ENCODE assay signal across 12 cellular contexts in the genomic region with DNA sequence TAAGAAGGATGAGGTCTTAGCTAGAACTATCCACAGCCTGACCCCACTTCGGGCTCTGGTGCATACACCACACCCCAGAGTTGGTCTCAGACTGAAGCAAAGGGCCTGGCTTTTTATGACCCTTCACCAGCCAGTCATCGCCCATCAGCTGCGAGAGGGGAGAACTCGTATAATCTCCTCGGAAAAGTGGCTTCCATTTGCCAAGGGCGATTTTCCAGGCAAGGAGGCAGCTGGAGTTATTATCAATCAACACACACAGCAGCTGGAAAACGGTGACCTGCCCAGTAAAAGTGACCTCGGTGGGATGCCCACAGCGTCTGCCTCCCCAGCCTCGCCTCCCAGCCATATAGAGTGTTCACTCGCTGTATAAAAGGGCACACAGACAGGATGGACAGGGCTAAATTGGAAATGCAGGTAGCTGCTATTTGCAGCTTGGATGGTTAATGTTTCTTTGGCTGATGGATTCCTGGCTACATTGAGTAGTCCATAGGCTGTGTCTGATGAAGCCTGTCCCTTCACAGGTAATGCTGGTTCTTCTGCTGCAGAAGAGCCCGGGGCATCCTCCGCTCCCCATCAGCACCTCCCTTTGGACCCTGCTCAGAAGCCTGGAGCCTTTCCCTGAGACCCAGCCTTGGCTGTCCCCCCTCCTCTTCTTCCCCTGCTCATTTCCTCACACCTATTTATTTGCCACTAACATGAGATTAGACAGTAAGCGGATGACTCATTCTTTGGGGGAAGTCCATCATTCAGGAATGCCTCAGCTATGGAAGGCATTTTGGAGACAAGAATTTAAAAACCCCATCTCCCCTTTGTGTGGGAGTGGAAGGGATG. TPM values are rescaled to one million over a fixed set of nuclear protein-coding genes. Genes with fewer than 3 reads are reported as not detected.
DNase-seq lines count a peak whose midpoint lies in the region; TF ChIP-seq lines count a peak whose summit lies in the region.
"Had no signal": no experiment of that assay in that cellular context is flagged by ENCODE, and none has a peak within 500 bp of the region (broad histone marks: within the 10 kb centered on the region; RNA-seq: fewer than 3 reads in every experiment).

No MANE protein-coding gene starts in this region.

- no peaks in the 10 kb centered on the region for H3K9me3 ChIP-seq in breast epithelium
- no peaks in the 10 kb centered on the region for H3K9me3 ChIP-seq in adipocyte (ENCODE audit: control insufficient read depth, low read length)

- no peak overlapping the region for H3K27ac Mint-ChIP-seq in MCF 10A (ENCODE audit: low read depth, unreplicated experiment)
- peak overlapping the region; percentile 18 for H3K27ac Mint-ChIP-seq in type B pancreatic cell
- H3K27ac Mint-ChIP-seq: immature natural killer cell had no signal

- no peaks in the 10 kb centered on the region for H3K36me3 Mint-ChIP-seq in MCF 10A (ENCODE audit: insufficient read depth, unreplicated experiment)
- peaks cover 14% of the 10 kb centered on the region for H3K36me3 Mint-ChIP-seq in type B pancreatic cell

- H3K9me3 Mint-ChIP-seq in MCF 10A (ENCODE audit: unreplicated experiment) (no peaks in the 10 kb centered on the region), type B pancreatic cell (no peaks in the 10 kb centered on the region)
- H3K9me3 Mint-ChIP-seq: central memory CD8-positive, alpha-beta T cell; immature natural killer cell had no signal

- H3K4me3 Mint-ChIP-seq in MCF 10A (ENCODE audit: unreplicated experiment) (no peak overlapping the region), type B pancreatic cell (no peak overlapping the region)
- H3K4me3 Mint-ChIP-seq: central memory CD8-positive, alpha-beta T cell; immature natural killer cell had no signal

- DNase-seq in MCF 10A (ENCODE audit: unreplicated experiment) (peak; percentile 71), breast epithelium (ENCODE audit: low spot score in 2 of 2) (no peak), adipocyte (ENCODE audit: low read depth) (peak; percentile 63), glomerular visceral epithelial cell (ENCODE audit: extremely low spot score) (peak; percentile 62), type B pancreatic cell (ENCODE audit: extremely low spot score, unreplicated experiment) (no peak), NCI-H748 (lab: John Stamatoyannopoulos, UW; ENCODE audit: unreplicated experiment) (no peak)
- no peak for DNase-seq in stimulated activated CD4-positive, alpha-beta T cell treated with anti-CD3 and anti-CD28 coated beads, Interleukin-1b, Interleukin-23, amount 100 ng/mL, for 48 hours
- no peak for DNase-seq in stimulated activated naive CD4-positive, alpha-beta T cell treated with Interleukin-2 at 50 U/mL for 16 hours (lab: John Stamatoyannopoulos, UW)
- DNase-seq: immature natural killer cell had no signal

- H3K4me3 ChIP-seq in breast epithelium = no peak overlapping the region
- H3K4me3 ChIP-seq in adipocyte (ENCODE audit: low read length) = no peak overlapping the region
- H3K4me3 ChIP-seq: GM12878, smooth muscle cell had no signal

- H3K4me1 ChIP-seq in breast epithelium (no peaks in the 10 kb centered on the region), adipocyte (ENCODE audit: control insufficient read depth, insufficient read depth, low read length) (peaks cover 6% of the 10 kb centered on the region)

- H3K4me1 Mint-ChIP-seq in MCF 10A (ENCODE audit: insufficient read depth, unreplicated experiment) (peaks cover 8% of the 10 kb centered on the region), type B pancreatic cell (ENCODE audit: unreplicated experiment) (no peaks in the 10 kb centered on the region)
- H3K4me1 Mint-ChIP-seq: central memory CD8-positive, alpha-beta T cell; immature natural killer cell had no signal

- TF ChIP-seq CTCF in MCF 10A (IDR thresholded peaks at IDR 0.05; ENCODE audit: unreplicated experiment) (no peak), breast epithelium (IDR thresholded peaks at IDR 0.05) (no peak), type B pancreatic cell (conservative IDR thresholded peaks at IDR 0.05) (no peak)

- CTCF ChIA-PET in MCF 10A (lab: Yijun Ruan, JAX) = interaction anchor here (0.9 to 1.6 kb wide), 4 partner anchors 24 to 183 kb away, joined by 3 to 5 read pairs (median 4); a partner anchor contains a TSS

- no peak for TF ChIP-seq POLR2A in breast epithelium (IDR thresholded peaks at IDR 0.05)

- intact Hi-C loops in MCF 10A (cut with micrococcal nuclease) (no loop called here), breast epithelium (cut with DNase I; ENCODE audit: low total_unique reads) (no loop called here)

- POLR2A ChIA-PET in MCF 10A (lab: Yijun Ruan, JAX) = interaction anchor here (1.5 kb wide), 1 partner anchor 9 kb away, joined by 3 read pairs; no protein-coding TSS in a partner anchor

- no peak overlapping the region for H3K9ac ChIP-seq in adipocyte (ENCODE audit: low read length)

- H3K27me3 ChIP-seq in breast epithelium = no peaks in the 10 kb centered on the region
- H3K27me3 ChIP-seq in adipocyte (replicated peaks; ENCODE audit: control insufficient read depth, insufficient read depth, low read length) = no peaks in the 10 kb centered on the region

- no TSS peak for BruUV-seq in MCF 10A (replicated peaks; lab: Mats Ljungman, UMichigan)

- H3K36me3 ChIP-seq in breast epithelium = no peaks in the 10 kb centered on the region
- no peaks in the 10 kb centered on the region for H3K36me3 ChIP-seq in adipocyte (ENCODE audit: control insufficient read depth, insufficient read depth, low read length, severe bottlenecking)

- H3K27me3 Mint-ChIP-seq in MCF 10A (ENCODE audit: insufficient read depth, unreplicated experiment) = no peaks in the 10 kb centered on the region
- H3K27me3 Mint-ChIP-seq in type B pancreatic cell = no peaks in the 10 kb centered on the region
- H3K27me3 Mint-ChIP-seq: central memory CD8-positive, alpha-beta T cell had no signal

- no peak overlapping the region for H3K27ac ChIP-seq in breast epithelium

RNA-seq across cellular contexts. Expression of a gene that starts 45.7 kb away (rescaled TPM):
- total RNA-seq in MCF 10A (2022) (12.9 and 13.9 TPM in 2 replicates), breast epithelium (1 to 10 TPM; 7.2 to 9.4 (median 7.5) TPM), type B pancreatic cell (ENCODE audit: low replicate concordance) (14.2 and 18.4 TPM in 2 replicates)

RNA-seq across cellular contexts. Expression of a gene that starts 45.9 kb away (rescaled TPM):
- total RNA-seq in MCF 10A (2022) = 59.4 and 60.6 TPM in 2 replicates
- 10 to 100 TPM; 21.4 to 36.4 (median 33.8) TPM for total RNA-seq in breast epithelium
- total RNA-seq in type B pancreatic cell (ENCODE audit: low replicate concordance) = 35.5 and 64.3 TPM in 2 replicates

Comparison
In these comparisons a context has a peak if more than half of its experiments do, and no peak if none do; other contexts are left out.
1. DNase-seq: peak in MCF 10A (single experiment), adipocyte (single experiment) and glomerular visceral epithelial cell (single experiment); none in breast epithelium (0 of 2), type B pancreatic cell (single experiment), stimulated activated CD4-positive, alpha-beta T cell treated with anti-CD3 and anti-CD28 coated beads, Interleukin-1b, Interleukin-23, amount 100 ng/mL, for 48 hours (single experiment), stimulated activated naive CD4-positive, alpha-beta T cell treated with Interleukin-2 at 50 U/mL for 16 hours (single experiment) and NCI-H748 (single experiment).